Comparison of ENCODE assay signal across 23 cellular contexts in genomic region chr12:79056775-79057174, GRCh38.
A peak's percentile ranks its signal among the peaks of the same experiment; 100 is the strongest.
DNase-seq lines count a peak whose midpoint lies in the region; FAIRE-seq and TF ChIP-seq lines count a peak whose summit lies in the region.
"Had no signal": no experiment of that assay in that cellular context is flagged by ENCODE, and none has a peak within 500 bp of the region (broad histone marks: within the 10 kb centered on the region; RNA-seq: fewer than 3 reads in every experiment).

No MANE protein-coding gene starts in this region.

- DNase-seq in NOMO-1 treated with DMSO at 0.1 percent for 48 hours (lab: John Stamatoyannopoulos, UW; ENCODE audit: unreplicated experiment) (peak; percentile 48), NOMO-1 treated with dmso at 0.1 percent for 144 hours (lab: John Stamatoyannopoulos, UW; ENCODE audit: unreplicated experiment) (no peak), LHCN-M2 (ENCODE audit: low read depth) (peak; percentile 33), astrocyte (ENCODE audit: low read depth) (peak; percentile 69), smooth muscle cell (lab: John Stamatoyannopoulos, UW; ENCODE audit: unreplicated experiment) (no peak), NCI-H2171 (lab: John Stamatoyannopoulos, UW) (no peak), COLO668 (lab: John Stamatoyannopoulos, UW; ENCODE audit: unreplicated experiment) (no peak), coronary artery (ENCODE audit: low spot score) (no peak)
- DNase-seq: 8988T; activated CD4-positive, alpha-beta T cell treated with anti-CD3 and anti-CD28 coated beads, Interleukin-2, amount 50 U/mL, for 48 hours; activated CD8-positive, alpha-beta memory T cell treated with anti-CD3 and anti-CD28 coated beads, Interleukin-2, amount 50 U/mL, for 48 hours; CD8-positive, alpha-beta memory T cell; KG1; NCI-H1048; NCI-H1694 treated with DMSO at 0.1 percent for 48 hours; NCI-H526 treated with DMSO at 0.1 percent for 48 hours; psoas muscle; T-helper 9 cell; trophoblast cell had no signal

- H3K36me3 Mint-ChIP-seq in astrocyte (ENCODE audit: low read depth, unreplicated experiment): no peaks in the 10 kb centered on the region
- H3K36me3 Mint-ChIP-seq: activated naive CD4-positive, alpha-beta T cell treated with anti-CD3 and anti-CD28 coated beads, Interleukin-2, amount 50 U/mL, for 24 hours; CD8-positive, alpha-beta memory T cell had no signal

- peaks cover 5% of the 10 kb centered on the region for H3F3A ChIP-seq in smooth muscle cell (ENCODE audit: low read depth)

- H3K9me3 ChIP-seq in astrocyte (ENCODE audit: insufficient read depth, low read depth, low read length): no peaks in the 10 kb centered on the region
- no peaks in the 10 kb centered on the region for H3K9me3 ChIP-seq in smooth muscle cell (replicated peaks; ENCODE audit: low read depth)
- H3K9me3 ChIP-seq: neutrophil, psoas muscle had no signal

- peak; percentile 9 for FAIRE-seq in astrocyte (lab: Jason Lieb, UNC)

- H3K36me3 ChIP-seq in astrocyte (ENCODE audit: insufficient read depth, low read length): no peaks in the 10 kb centered on the region
- H3K36me3 ChIP-seq in smooth muscle cell (ENCODE audit: low read depth): no peaks in the 10 kb centered on the region
- H3K36me3 ChIP-seq: neutrophil had no signal

- no peaks in the 10 kb centered on the region for H4K20me1 ChIP-seq in astrocyte (ENCODE audit: insufficient read depth, low read length)
- H4K20me1 ChIP-seq in smooth muscle cell (ENCODE audit: low read depth): no peaks in the 10 kb centered on the region

- no peak overlapping the region for H3K4me3 ChIP-seq in astrocyte (ENCODE audit: insufficient read depth, low read depth, low read length)
- H3K4me3 ChIP-seq in smooth muscle cell: no peak overlapping the region
- no peak overlapping the region for H3K4me3 ChIP-seq in coronary artery
- H3K4me3 ChIP-seq: psoas muscle had no signal

- no peak overlapping the region for H3K9ac ChIP-seq in astrocyte (ENCODE audit: low read length)
- H3K9ac ChIP-seq in smooth muscle cell (ENCODE audit: low read depth): no peak overlapping the region

- peaks cover 4% of the 10 kb centered on the region for H3K9me3 Mint-ChIP-seq in astrocyte (ENCODE audit: unreplicated experiment)
- H3K9me3 Mint-ChIP-seq: activated naive CD4-positive, alpha-beta T cell treated with anti-CD3 and anti-CD28 coated beads, Interleukin-2, amount 50 U/mL, for 24 hours had no signal

- H3K27ac Mint-ChIP-seq in astrocyte (ENCODE audit: unreplicated experiment): peak overlapping the region; percentile 26
- H3K27ac Mint-ChIP-seq: activated naive CD4-positive, alpha-beta T cell treated with anti-CD3 and anti-CD28 coated beads, Interleukin-2, amount 50 U/mL, for 24 hours; activated T-helper 17 cell treated with anti-CD3 and anti-CD28 coated beads, Interleukin-2, amount 50 U/mL, for 72 hours; CD8-positive, alpha-beta memory T cell had no signal

- H3K79me2 ChIP-seq in astrocyte (ENCODE audit: insufficient read depth, low read length): no peaks in the 10 kb centered on the region
- H3K79me2 ChIP-seq in smooth muscle cell (ENCODE audit: low read depth): peaks cover 2% of the 10 kb centered on the region

- H3K4me1 ChIP-seq in astrocyte (ENCODE audit: insufficient read depth, low read length) (peaks cover 27% of the 10 kb centered on the region), smooth muscle cell (ENCODE audit: low read depth) (peaks cover 7% of the 10 kb centered on the region)
- H3K4me1 ChIP-seq: foreskin keratinocyte, psoas muscle had no signal

- H2AFZ ChIP-seq in astrocyte (ENCODE audit: low read depth, low read length) (no peak overlapping the region), smooth muscle cell (ENCODE audit: low read depth) (peak overlapping the region; percentile 31)

- H3K27me3 Mint-ChIP-seq in astrocyte (ENCODE audit: low read depth, unreplicated experiment): no peaks in the 10 kb centered on the region
- H3K27me3 Mint-ChIP-seq: activated naive CD4-positive, alpha-beta T cell treated with anti-CD3 and anti-CD28 coated beads, Interleukin-2, amount 50 U/mL, for 24 hours; activated T-helper 17 cell treated with anti-CD3 and anti-CD28 coated beads, Interleukin-2, amount 50 U/mL, for 72 hours had no signal

- peaks cover 29% of the 10 kb centered on the region for H3K4me1 Mint-ChIP-seq in astrocyte (ENCODE audit: low read depth, unreplicated experiment)
- H3K4me1 Mint-ChIP-seq: activated naive CD4-positive, alpha-beta T cell treated with anti-CD3 and anti-CD28 coated beads, Interleukin-2, amount 50 U/mL, for 24 hours; activated T-helper 17 cell treated with anti-CD3 and anti-CD28 coated beads, Interleukin-2, amount 50 U/mL, for 72 hours; CD8-positive, alpha-beta memory T cell had no signal

- H3K27me3 ChIP-seq in astrocyte (ENCODE audit: insufficient read depth, low read length) (no peaks in the 10 kb centered on the region), smooth muscle cell (ENCODE audit: low read depth) (no peaks in the 10 kb centered on the region)
- H3K27me3 ChIP-seq: foreskin keratinocyte, neutrophil had no signal

- H3K4me2 ChIP-seq in astrocyte (ENCODE audit: low read length) (peak overlapping the region; percentile 61), smooth muscle cell (peak overlapping the region; percentile 36)

- TF ChIP-seq CTCF in astrocyte (IDR thresholded peaks at IDR 0.05; ENCODE audit: insufficient read depth, low read depth, low read length) (no peak), smooth muscle cell (IDR thresholded peaks at IDR 0.05; ENCODE audit: borderline replicate concordance, insufficient read depth, poor library complexity, severe bottlenecking) (no peak), coronary artery (IDR thresholded peaks at IDR 0.05) (no peak)

- H3K27ac ChIP-seq in astrocyte (ENCODE audit: low read depth, low read length): peak overlapping the region; percentile 75
- peak overlapping the region; percentile 29 for H3K27ac ChIP-seq in smooth muscle cell (ENCODE audit: low read depth)
- no peak overlapping the region for H3K27ac ChIP-seq in coronary artery
- H3K27ac ChIP-seq: foreskin keratinocyte, neutrophil, psoas muscle had no signal

- no peak overlapping the region for H3K4me3 Mint-ChIP-seq in astrocyte (ENCODE audit: unreplicated experiment)
- H3K4me3 Mint-ChIP-seq: activated naive CD4-positive, alpha-beta T cell treated with anti-CD3 and anti-CD28 coated beads, Interleukin-2, amount 50 U/mL, for 24 hours; activated T-helper 17 cell treated with anti-CD3 and anti-CD28 coated beads, Interleukin-2, amount 50 U/mL, for 72 hours; CD8-positive, alpha-beta memory T cell had no signal

Comparison
In these comparisons a context has a peak if more than half of its experiments do, and no peak if none do; other contexts are left out.
1. DNase-seq: peak in NOMO-1 treated with DMSO at 0.1 percent for 48 hours (single experiment), LHCN-M2 (single experiment) and astrocyte (single experiment); none in NOMO-1 treated with dmso at 0.1 percent for 144 hours (single experiment), smooth muscle cell (single experiment), NCI-H2171 (single experiment), COLO668 (single experiment) and coronary artery (single experiment).
2. H3K27ac ChIP-seq: peak in astrocyte (single experiment) and smooth muscle cell (single experiment); none in coronary artery (0 of 2).